38 cellular contexts compared by ENCODE assay signal in the genomic region with DNA sequence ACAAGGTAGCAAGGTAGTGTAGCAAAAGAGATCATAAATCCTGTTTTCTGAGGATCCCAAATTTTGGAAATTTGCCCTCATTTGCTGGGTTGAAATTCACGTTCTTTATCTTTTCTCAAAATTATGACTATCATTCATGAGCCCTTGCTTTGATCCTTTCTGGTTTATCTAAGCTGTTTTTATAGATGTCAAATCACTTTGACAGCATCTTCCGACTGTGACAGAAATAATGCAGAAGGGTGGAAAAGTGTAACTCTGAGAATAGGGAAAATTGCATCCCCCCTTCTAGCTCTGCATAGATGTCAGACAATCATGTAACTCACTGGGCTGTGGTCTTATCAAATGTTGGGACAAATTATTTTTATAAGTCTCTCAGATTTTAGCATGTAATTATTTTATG.
"Had no signal": no experiment of that assay in that cellular context is flagged by ENCODE, and none has a peak within 500 bp of the region (broad histone marks: within the 10 kb centered on the region; RNA-seq: fewer than 3 reads in every experiment).

No MANE protein-coding gene starts in this region.

- H3K4me3 Mint-ChIP-seq: activated naive CD4-positive, alpha-beta T cell treated with anti-CD3 and anti-CD28 coated beads for 36 hours; activated naive CD4-positive, alpha-beta T cell treated with anti-CD3 and anti-CD28 coated beads, Interleukin-2, amount 10 ng/mL, durations not matched to agents 7 days and 5 days; activated naive CD4-positive, alpha-beta T cell treated with anti-CD3 and anti-CD28 coated beads, Interleukin-2, amount 50 U/mL, for 24 hours; activated naive CD8-positive, alpha-beta T cell; activated naive CD8-positive, alpha-beta T cell treated with anti-CD3 and anti-CD28 coated beads for 36 hours; activated naive CD8-positive, alpha-beta T cell treated with anti-CD3 and anti-CD28 coated beads, Interleukin-2, amount 10 ng/mL, durations not matched to agents 7 days and 5 days; activated naive CD8-positive, alpha-beta T cell treated with anti-CD3 and anti-CD28 coated beads, Interleukin-2, amount 50 U/mL, for 24 hours; activated T-cell treated with anti-CD3 and anti-CD28 coated beads, Interleukin-2, amount 50 U/mL, for 24 hours; activated T-cell treated with anti-CD3 and anti-CD28 coated beads, Interleukin-2, amount 50 U/mL, for 4 hours; activated T-cell treated with anti-CD3 and anti-CD28 coated beads, Interleukin-2, amount 50 U/mL, for 72 hours; activated T-helper 1 cell treated with anti-CD3 and anti-CD28 coated beads, Interleukin-12 subunit alpha, Interleukin-12 subunit beta, Interleukin-2, Interleukin-4 antibody, amounts not matched to agents 30 ng/mL and 10 ng/mL and 1 ng/mL, durations not matched to agents 14 hours and 24 hours and 36 hours; activated T-helper 17 cell treated with anti-CD3 and anti-CD28 coated beads, Interleukin-2, amount 50 U/mL, for 72 hours; brain; central memory CD8-positive, alpha-beta T cell had no signal

- H3K36me3 Mint-ChIP-seq: activated naive CD4-positive, alpha-beta T cell treated with anti-CD3 and anti-CD28 coated beads, Interleukin-2, amount 10 ng/mL, durations not matched to agents 7 days and 5 days; activated naive CD4-positive, alpha-beta T cell treated with anti-CD3 and anti-CD28 coated beads, Interleukin-2, amount 50 U/mL, for 72 hours; activated naive CD8-positive, alpha-beta T cell; activated naive CD8-positive, alpha-beta T cell treated with anti-CD3 and anti-CD28 coated beads for 36 hours; activated naive CD8-positive, alpha-beta T cell treated with anti-CD3 and anti-CD28 coated beads, Interleukin-2, amount 10 ng/mL, durations not matched to agents 7 days and 5 days; brain had no signal

- H3K36me3 ChIP-seq: adrenal gland, ascending aorta, brain microvascular endothelial cell, breast epithelium, cardiac muscle cell had no signal

- H3K27ac Mint-ChIP-seq: activated naive CD4-positive, alpha-beta T cell treated with anti-CD3 and anti-CD28 coated beads for 36 hours; activated naive CD4-positive, alpha-beta T cell treated with anti-CD3 and anti-CD28 coated beads, Interleukin-2, amount 10 ng/mL, durations not matched to agents 7 days and 5 days; activated naive CD4-positive, alpha-beta T cell treated with anti-CD3 and anti-CD28 coated beads, Interleukin-2, amount 50 U/mL, for 24 hours; activated naive CD4-positive, alpha-beta T cell treated with anti-CD3 and anti-CD28 coated beads, Interleukin-2, amount 50 U/mL, for 72 hours; activated naive CD8-positive, alpha-beta T cell; activated naive CD8-positive, alpha-beta T cell treated with anti-CD3 and anti-CD28 coated beads for 36 hours; activated naive CD8-positive, alpha-beta T cell treated with anti-CD3 and anti-CD28 coated beads, Interleukin-2, amount 10 ng/mL, durations not matched to agents 7 days and 5 days; activated naive CD8-positive, alpha-beta T cell treated with anti-CD3 and anti-CD28 coated beads, Interleukin-2, amount 50 U/mL, for 24 hours; activated T-cell treated with anti-CD3 and anti-CD28 coated beads, Interleukin-2, amount 50 U/mL, for 24 hours; activated T-cell treated with anti-CD3 and anti-CD28 coated beads, Interleukin-2, amount 50 U/mL, for 72 hours; activated T-helper 1 cell treated with anti-CD3 and anti-CD28 coated beads, Interleukin-12 subunit alpha, Interleukin-12 subunit beta, Interleukin-2, Interleukin-4 antibody, amounts not matched to agents 30 ng/mL and 10 ng/mL and 1 ng/mL, durations not matched to agents 14 hours and 24 hours and 36 hours; activated T-helper 17 cell treated with anti-CD3 and anti-CD28 coated beads, Interleukin-2, amount 50 U/mL, for 72 hours; activated T-helper 2 cell treated with anti-CD3 and anti-CD28 coated beads, Interferon-gamma antibody, Interleukin-2, Interleukin-4, amounts not matched to agents 10 μg/mL and 5 μg/mL and 100 μg/mL, durations not matched to agents 14 hours and 24 hours and 36 hours; brain had no signal

- H3K27me3 ChIP-seq: adrenal gland, ascending aorta, body of pancreas, brain microvascular endothelial cell, breast epithelium, cardiac muscle cell had no signal

- H3K9me3 Mint-ChIP-seq: activated naive CD4-positive, alpha-beta T cell treated with anti-CD3 and anti-CD28 coated beads for 36 hours; activated naive CD4-positive, alpha-beta T cell treated with anti-CD3 and anti-CD28 coated beads, Interleukin-2, amount 10 ng/mL, durations not matched to agents 7 days and 5 days; activated naive CD8-positive, alpha-beta T cell treated with anti-CD3 and anti-CD28 coated beads, Interleukin-2, amount 10 ng/mL, durations not matched to agents 7 days and 5 days; activated T-cell treated with anti-CD3 and anti-CD28 coated beads, Interleukin-2, amount 50 U/mL, for 24 hours; activated T-cell treated with anti-CD3 and anti-CD28 coated beads, Interleukin-2, amount 50 U/mL, for 4 hours; activated T-helper 1 cell treated with anti-CD3 and anti-CD28 coated beads, Interleukin-12 subunit alpha, Interleukin-12 subunit beta, Interleukin-2, Interleukin-4 antibody, amounts not matched to agents 30 ng/mL and 10 ng/mL and 1 ng/mL, durations not matched to agents 14 hours and 24 hours and 36 hours; activated T-helper 2 cell treated with anti-CD3 and anti-CD28 coated beads, Interferon-gamma antibody, Interleukin-2, Interleukin-4, amounts not matched to agents 10 μg/mL and 5 μg/mL and 100 μg/mL, durations not matched to agents 14 hours and 24 hours and 36 hours; central memory CD8-positive, alpha-beta T cell had no signal

- H3K9me3 ChIP-seq: adrenal gland, ascending aorta, body of pancreas had no signal

- H3K27me3 Mint-ChIP-seq: activated naive CD4-positive, alpha-beta T cell treated with anti-CD3 and anti-CD28 coated beads, Interleukin-2, amount 50 U/mL, for 24 hours; activated naive CD8-positive, alpha-beta T cell had no signal

- H3K27ac ChIP-seq: adrenal gland, ascending aorta, body of pancreas, brain microvascular endothelial cell, breast epithelium, cardiac muscle cell had no signal

- H3K4me3 ChIP-seq: adrenal gland, ascending aorta, body of pancreas, breast epithelium, cardiac muscle cell had no signal

- DNase-seq: activated effector memory CD4-positive, alpha-beta T cell treated with anti-CD3 and anti-CD28 coated beads, Interleukin-2, amount 50 U/mL, for 16 hours; activated effector memory CD4-positive, alpha-beta T cell treated with Interleukin-2 at 50 U/mL for 16 hours; activated gamma-delta T cell; activated gamma-delta T cell treated with Interleukin-2 at 50 U/mL for 16 hours; activated naive CD4-positive, alpha-beta T cell; activated naive CD4-positive, alpha-beta T cell treated with anti-CD3 and anti-CD28 coated beads for 36 hours; activated naive CD4-positive, alpha-beta T cell treated with anti-CD3 and anti-CD28 coated beads, Interleukin-2, amount 10 ng/mL, durations not matched to agents 7 days and 5 days; activated naive CD4-positive, alpha-beta T cell treated with anti-CD3 and anti-CD28 coated beads, Interleukin-2, amount 50 U/mL, for 16 hours; activated naive CD4-positive, alpha-beta T cell treated with Interleukin-2 at 50 U/mL for 16 hours; activated naive CD8-positive, alpha-beta T cell treated with anti-CD3 and anti-CD28 coated beads for 36 hours; activated naive CD8-positive, alpha-beta T cell treated with anti-CD3 and anti-CD28 coated beads, Interleukin-2, amount 10 ng/mL, durations not matched to agents 7 days and 5 days; activated naive CD8-positive, alpha-beta T cell treated with anti-CD3 and anti-CD28 coated beads, Interleukin-2, amount 50 U/mL, for 24 hours; activated T-cell treated with anti-CD3 and anti-CD28 coated beads, Interleukin-2, amount 50 U/mL, for 1 hour; activated T-cell treated with anti-CD3 and anti-CD28 coated beads, Interleukin-2, amount 50 U/mL, for 24 hours; activated T-cell treated with anti-CD3 and anti-CD28 coated beads, Interleukin-2, amount 50 U/mL, for 4 hours; activated T-cell treated with anti-CD3 and anti-CD28 coated beads, Interleukin-2, amount 50 U/mL, for 48 hours; activated T-cell treated with anti-CD3 and anti-CD28 coated beads, Interleukin-2, amount 50 U/mL, for 72 hours; adrenal gland; amniotic stem cell; amygdala; anterior cingulate cortex; aorta; body of pancreas; brain microvascular endothelial cell; caudate nucleus; central memory CD4-positive, alpha-beta T cell; cerebellar nuclear complex had no signal

- H3K4me1 Mint-ChIP-seq: activated naive CD4-positive, alpha-beta T cell treated with anti-CD3 and anti-CD28 coated beads, Interleukin-2, amount 10 ng/mL, durations not matched to agents 7 days and 5 days; activated naive CD4-positive, alpha-beta T cell treated with anti-CD3 and anti-CD28 coated beads, Interleukin-2, amount 50 U/mL, for 24 hours; activated naive CD8-positive, alpha-beta T cell treated with anti-CD3 and anti-CD28 coated beads for 36 hours; activated naive CD8-positive, alpha-beta T cell treated with anti-CD3 and anti-CD28 coated beads, Interleukin-2, amount 10 ng/mL, durations not matched to agents 7 days and 5 days; activated naive CD8-positive, alpha-beta T cell treated with anti-CD3 and anti-CD28 coated beads, Interleukin-2, amount 50 U/mL, for 24 hours; activated T-helper 17 cell treated with anti-CD3 and anti-CD28 coated beads, Interleukin-2, amount 50 U/mL, for 72 hours; brain; central memory CD8-positive, alpha-beta T cell had no signal
